ENCODE assay signal across 15 cellular contexts in the genomic region with DNA sequence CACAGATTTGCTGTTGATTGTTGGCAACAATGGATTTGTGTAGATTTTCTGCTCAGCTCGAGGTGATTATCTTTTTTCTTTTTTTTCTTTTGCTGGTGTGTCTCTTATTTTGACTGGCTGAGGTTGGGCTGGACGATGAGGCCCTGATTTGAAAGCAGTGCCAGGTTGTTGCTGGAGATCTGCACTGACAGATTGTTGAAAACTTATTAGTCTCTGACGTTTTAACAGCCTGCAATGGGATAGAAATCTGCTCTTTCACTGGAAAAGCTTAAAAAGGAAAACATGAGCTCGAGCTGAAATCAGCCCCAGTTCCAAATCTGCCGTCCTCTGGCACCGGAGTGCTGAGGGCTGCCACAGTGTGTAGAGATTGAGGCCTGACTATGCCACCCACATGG.
A peak's percentile ranks its signal among the peaks of the same experiment; 100 is the strongest.
DNase-seq lines count a peak whose midpoint lies in the region; ATAC-seq, FAIRE-seq and TF ChIP-seq lines count a peak whose summit lies in the region.
"Had no signal": no experiment of that assay in that cellular context is flagged by ENCODE, and none has a peak within 500 bp of the region (broad histone marks: within the 10 kb centered on the region; RNA-seq: fewer than 3 reads in every experiment).

No MANE protein-coding gene starts in this region.

- H3K4me1 ChIP-seq in gastroesophageal sphincter = peaks cover 0 to 13% (median 0%) of the 10 kb centered on the region in 3 donors
- H3K4me1 ChIP-seq in urinary bladder (ENCODE audit: insufficient read depth) = peaks cover 2% of the 10 kb centered on the region

- no peak for TF ChIP-seq POLR2A in gastroesophageal sphincter (IDR thresholded peaks at IDR 0.05)

- H3K27me3 ChIP-seq in bronchial epithelial cell (ENCODE audit: control insufficient read depth, insufficient read depth, low read length) = no peaks in the 10 kb centered on the region
- no peaks in the 10 kb centered on the region for H3K27me3 ChIP-seq in gastroesophageal sphincter
- H3K27me3 ChIP-seq: cardiac muscle cell, MG63 had no signal

- no peaks in the 10 kb centered on the region for H3K9me3 ChIP-seq in gastroesophageal sphincter
- H3K9me3 ChIP-seq: MG63 had no signal

- no peak for TF ChIP-seq EP300 in gastroesophageal sphincter (IDR thresholded peaks at IDR 0.05)

- intact Hi-C loops in posterior vena cava (cut with DNase I) = loop anchor here in 1 of 2 donors (10.0 kb wide), 1 partner anchor 394 kb away; no protein-coding TSS in a partner anchor

- no peak for TF ChIP-seq CTCF in bronchial epithelial cell (IDR thresholded peaks at IDR 0.05; ENCODE audit: insufficient read depth, low read length, severe bottlenecking)
- no peak for TF ChIP-seq CTCF in gastroesophageal sphincter (IDR thresholded peaks at IDR 0.05)

- no peak for DNase-seq in bronchial epithelial cell (ENCODE audit: low read depth)
- peak; percentile 76 for DNase-seq in posterior vena cava (ENCODE audit: low spot score)
- no peak for DNase-seq in activated CD8-positive, alpha-beta memory T cell treated with anti-CD3 and anti-CD28 coated beads, Interleukin-2, amount 50 U/mL, for 48 hours
- DNase-seq: activated gamma-delta T cell treated with Interleukin-2 at 50 U/mL for 16 hours; stimulated activated CD4-positive, alpha-beta T cell treated with anti-CD3 and anti-CD28 coated beads, Interleukin-2, amount 100 ng/mL, for 48 hours had no signal

- peak; percentile 83 for FAIRE-seq in bronchial epithelial cell (lab: Jason Lieb, UNC)
- FAIRE-seq: GM12891 had no signal

- WGBS in gastroesophageal sphincter (ENCODE audit: low coverage in 1 of 2), 2 donors = 25 to 32% methylated on average over 1 to 6 of the region's 6 CpGs
- WGBS in urinary bladder = 25% methylated on average over 6 of the region's 6 CpGs

- no peaks in the 10 kb centered on the region for H3K36me3 ChIP-seq in bronchial epithelial cell (ENCODE audit: control insufficient read depth, insufficient read depth, low read length)
- H3K36me3 ChIP-seq in gastroesophageal sphincter = no peaks in the 10 kb centered on the region
- H3K36me3 ChIP-seq in urinary bladder (ENCODE audit: insufficient read depth) = no peaks in the 10 kb centered on the region
- H3K36me3 ChIP-seq: cardiac muscle cell had no signal

- H3K4me3 ChIP-seq in bronchial epithelial cell (ENCODE audit: low read depth, low read length) = no peak overlapping the region
- peak overlapping the region; percentile 15 to 23 for H3K4me3 ChIP-seq in gastroesophageal sphincter
- H3K4me3 ChIP-seq in urinary bladder (ENCODE audit: low read depth, low read length) = no peak overlapping the region
- H3K4me3 ChIP-seq: cardiac muscle cell, MG63 had no signal

- ATAC-seq in gastroesophageal sphincter (no peak), HG03095 (IDR thresholded peaks at IDR 0.05; ENCODE audit: unreplicated experiment) (no peak), GM19452 (IDR thresholded peaks at IDR 0.05; ENCODE audit: unreplicated experiment) (no peak)

- H3K27ac ChIP-seq in gastroesophageal sphincter (peak overlapping the region; percentile 12 to 69 (median 48)), urinary bladder (ENCODE audit: low read depth) (peak overlapping the region; percentile 65)
- H3K27ac ChIP-seq: C4-2B, cardiac muscle cell, epithelial cell of prostate, VCaP had no signal

Comparison
In these comparisons a context has a peak if more than half of its experiments do, and no peak if none do; other contexts are left out.
1. H3K4me3 ChIP-seq: peak in gastroesophageal sphincter (2 of 2); none in bronchial epithelial cell (single experiment) and urinary bladder (single experiment).